18 cellular contexts compared by ENCODE assay signal in the genomic region with DNA sequence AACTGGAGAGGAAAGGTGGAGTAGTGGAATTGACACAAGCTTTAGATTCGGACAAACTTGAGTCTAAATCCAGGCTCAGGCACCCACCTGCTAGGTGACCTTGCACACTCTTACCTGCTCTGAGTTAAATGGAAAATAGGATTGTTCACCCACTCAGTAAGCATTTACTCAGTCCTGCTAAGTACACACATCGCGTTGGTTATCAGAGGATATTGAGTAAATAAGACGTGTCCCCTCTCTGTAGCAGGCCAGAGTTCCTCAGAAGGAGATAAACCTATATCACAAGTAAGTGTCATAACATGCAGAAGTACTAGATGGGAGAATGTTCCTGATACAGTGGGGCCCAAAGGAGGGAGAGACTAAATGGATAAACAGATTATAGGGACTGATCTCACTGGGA.
DNase-seq lines count a peak whose midpoint lies in the region; ATAC-seq, FAIRE-seq and TF ChIP-seq lines count a peak whose summit lies in the region.
"Had no signal": no experiment of that assay in that cellular context is flagged by ENCODE, and none has a peak within 500 bp of the region (broad histone marks: within the 10 kb centered on the region; RNA-seq: fewer than 3 reads in every experiment).

No MANE protein-coding gene starts in this region.

- TF ChIP-seq CTCF in HFFc6 (IDR thresholded peaks at IDR 0.05) = no peak
- TF ChIP-seq CTCF in bronchial epithelial cell (IDR thresholded peaks at IDR 0.05; ENCODE audit: insufficient read depth, low read length, severe bottlenecking) = no peak
- TF ChIP-seq CTCF in progenitor cell of endocrine pancreas (IDR thresholded peaks at IDR 0.05; ENCODE audit: unreplicated experiment) = no peak

- H3K4me3 Mint-ChIP-seq in HFFc6 (no peak overlapping the region), progenitor cell of endocrine pancreas (ENCODE audit: low read depth) (no peak overlapping the region)
- H3K4me3 Mint-ChIP-seq: B cell had no signal

- H3K9me3 ChIP-seq in effector memory CD4-positive, alpha-beta T cell (ENCODE audit: control insufficient read depth, low read length) = no peaks in the 10 kb centered on the region
- H3K9me3 ChIP-seq: adrenal gland had no signal

- H3K27me3 ChIP-seq in bronchial epithelial cell (ENCODE audit: control insufficient read depth, insufficient read depth, low read length) = peaks cover 6% of the 10 kb centered on the region
- H3K27me3 ChIP-seq in effector memory CD4-positive, alpha-beta T cell (replicated peaks; ENCODE audit: control insufficient read depth, insufficient read depth, low read length, poor library complexity, severe bottlenecking) = no peaks in the 10 kb centered on the region
- H3K27me3 ChIP-seq: adrenal gland had no signal

- no peaks in the 10 kb centered on the region for H3K36me3 ChIP-seq in bronchial epithelial cell (ENCODE audit: control insufficient read depth, insufficient read depth, low read length)
- no peaks in the 10 kb centered on the region for H3K36me3 ChIP-seq in effector memory CD4-positive, alpha-beta T cell (ENCODE audit: control insufficient read depth, insufficient read depth, low read length)
- H3K36me3 ChIP-seq: adrenal gland had no signal

- DNase-seq in DMS53 (lab: John Stamatoyannopoulos, UW) (peak; percentile 80), HFFc6 (no peak), bronchial epithelial cell (ENCODE audit: low read depth) (peak; percentile 22), progenitor cell of endocrine pancreas (ENCODE audit: low spot score, unreplicated experiment) (no peak)
- DNase-seq in effector memory CD4-positive, alpha-beta T cell = no peak
- DNase-seq: activated CD4-positive, alpha-beta T cell treated with anti-CD3 and anti-CD28 coated beads for 48 hours; activated CD8-positive, alpha-beta memory T cell treated with anti-CD3 and anti-CD28 coated beads, Interleukin-2, amount 50 U/mL, for 4 hours; activated effector memory CD4-positive, alpha-beta T cell treated with anti-CD3 and anti-CD28 coated beads, Interleukin-2, amount 50 U/mL, for 16 hours; adrenal gland; caudate nucleus; glutamatergic neuron; Right ventricle myocardium superior had no signal

- peaks cover 3% of the 10 kb centered on the region for H3K27me3 Mint-ChIP-seq in HFFc6 (ENCODE audit: insufficient read depth)
- H3K27me3 Mint-ChIP-seq in progenitor cell of endocrine pancreas = peaks cover 30% of the 10 kb centered on the region

- H3K36me3 Mint-ChIP-seq in HFFc6 (ENCODE audit: low read depth) (no peaks in the 10 kb centered on the region), progenitor cell of endocrine pancreas (ENCODE audit: insufficient read depth) (no peaks in the 10 kb centered on the region)

- H3K27ac ChIP-seq in effector memory CD4-positive, alpha-beta T cell (ENCODE audit: insufficient read depth, low read length, poor library complexity, severe bottlenecking) = no peak overlapping the region
- H3K27ac ChIP-seq: adrenal gland had no signal

- H3K27ac Mint-ChIP-seq in HFFc6 = peak overlapping the region; percentile 90
- peak overlapping the region; percentile 6 for H3K27ac Mint-ChIP-seq in progenitor cell of endocrine pancreas
- H3K27ac Mint-ChIP-seq: B cell had no signal

- ATAC-seq in HG03439 (IDR thresholded peaks at IDR 0.05; ENCODE audit: unreplicated experiment) (no peak), HG02610 (IDR thresholded peaks at IDR 0.05; ENCODE audit: unreplicated experiment) (no peak)
- ATAC-seq: esophagus mucosa, left lobe of liver had no signal

- no peak overlapping the region for H3K4me3 ChIP-seq in bronchial epithelial cell (ENCODE audit: low read depth, low read length)
- H3K4me3 ChIP-seq in effector memory CD4-positive, alpha-beta T cell (ENCODE audit: insufficient read depth, low read depth, low read length, poor library complexity, severe bottlenecking) = no peak overlapping the region
- H3K4me3 ChIP-seq: adrenal gland had no signal

- peak; percentile 36 for FAIRE-seq in bronchial epithelial cell (lab: Jason Lieb, UNC)
- FAIRE-seq: TTC549 had no signal

- H3K4me1 Mint-ChIP-seq in HFFc6 (ENCODE audit: low read depth) = peaks cover 40% of the 10 kb centered on the region
- H3K4me1 Mint-ChIP-seq in progenitor cell of endocrine pancreas (ENCODE audit: low read depth) = peaks cover 27% of the 10 kb centered on the region

- peaks cover 3% of the 10 kb centered on the region for H3K4me1 ChIP-seq in effector memory CD4-positive, alpha-beta T cell (ENCODE audit: control insufficient read depth, insufficient read depth, low read length, poor library complexity, severe bottlenecking)

- H3K9me3 Mint-ChIP-seq in HFFc6 = peaks cover 7% of the 10 kb centered on the region; the same call in 1 of the 2 replicates
- H3K9me3 Mint-ChIP-seq in progenitor cell of endocrine pancreas (ENCODE audit: low read depth) = no peaks in the 10 kb centered on the region

Comparison
In these comparisons a context has a peak if more than half of its experiments do, and no peak if none do; other contexts are left out.
1. DNase-seq: peak in DMS53 (single experiment) and bronchial epithelial cell (single experiment); none in HFFc6 (single experiment), progenitor cell of endocrine pancreas (single experiment) and effector memory CD4-positive, alpha-beta T cell (0 of 3).